In the genomic region with DNA sequence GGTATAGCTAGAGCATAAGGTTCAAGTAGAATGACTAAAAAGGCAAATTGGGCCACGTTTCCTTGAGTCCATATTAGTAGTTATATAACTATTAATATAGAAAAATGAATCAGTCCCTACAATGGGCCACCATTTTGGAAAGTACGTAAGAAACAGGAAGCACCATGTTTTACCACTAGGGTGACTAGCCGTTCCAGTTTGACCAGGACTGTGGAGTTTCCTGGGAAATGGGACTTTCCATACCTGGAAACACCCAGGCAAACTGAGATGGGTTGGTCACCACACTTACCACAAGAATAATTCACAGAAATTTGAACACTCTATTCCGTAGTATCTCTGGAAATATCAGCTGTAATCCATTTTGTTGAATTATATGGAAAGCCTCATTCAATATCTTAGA, we compare ENCODE assay signal across 19 cellular contexts. TPM values are rescaled to one million over a fixed set of nuclear protein-coding genes. Genes with fewer than 3 reads are reported as not detected.
DNase-seq lines count a peak whose midpoint lies in the region; ATAC-seq and TF ChIP-seq lines count a peak whose summit lies in the region.
"Had no signal": no experiment of that assay in that cellular context is flagged by ENCODE, and none has a peak within 500 bp of the region (broad histone marks: within the 10 kb centered on the region; RNA-seq: fewer than 3 reads in every experiment).

No MANE protein-coding gene starts in this region.

- H3K9me3 Mint-ChIP-seq in natural killer cell treated with Interleukin-12 subunit alpha and Interleukin-12 subunit beta and Interleukin-15 and Interleukin-18, amount 100 ng/mL, for 72 hours: no peaks in the 10 kb centered on the region
- no peaks in the 10 kb centered on the region for H3K9me3 Mint-ChIP-seq in natural killer cell
- H3K9me3 Mint-ChIP-seq in endothelial cell (ENCODE audit: unreplicated experiment): no peaks in the 10 kb centered on the region

- H3K4me2 ChIP-seq in smooth muscle cell: no peak overlapping the region
- H3K4me2 ChIP-seq: PC-9 had no signal

- intact Hi-C loops in natural killer cell (cut with micrococcal nuclease): loop anchor here (10.0 kb wide), 1 partner anchor 559 kb away; a partner anchor contains a TSS
- intact Hi-C loops in posterior vena cava (cut with DNase I): loop anchor here in 1 of 2 donors (10.0 kb wide), 1 partner anchor 119 kb away; no protein-coding TSS in a partner anchor

- H3K9me3 ChIP-seq in smooth muscle cell (replicated peaks; ENCODE audit: low read depth): no peaks in the 10 kb centered on the region
- H3K9me3 ChIP-seq: Caco-2, stomach, uterus had no signal

- H3K9ac ChIP-seq in smooth muscle cell (ENCODE audit: low read depth): no peak overlapping the region

- H3F3A ChIP-seq in smooth muscle cell (ENCODE audit: low read depth): no peaks in the 10 kb centered on the region

- peaks cover 17% of the 10 kb centered on the region for H3K79me2 ChIP-seq in smooth muscle cell (ENCODE audit: low read depth)

- no peak overlapping the region for H3K27ac ChIP-seq in smooth muscle cell (ENCODE audit: low read depth)
- H3K27ac ChIP-seq: PC-9, uterus, WERI-Rb-1 had no signal

- ATAC-seq in natural killer cell treated with Interleukin-12 subunit alpha and Interleukin-12 subunit beta and Interleukin-15 and Interleukin-18, amount 100 ng/mL, for 72 hours: no peak
- ATAC-seq in natural killer cell: no peak
- ATAC-seq: left colon had no signal

- no peaks in the 10 kb centered on the region for H3K27me3 ChIP-seq in smooth muscle cell (ENCODE audit: low read depth)
- H3K27me3 ChIP-seq: stomach, uterus had no signal

- WGBS in smooth muscle cell (ENCODE audit: low lambda C conversion rate): 79% methylated on average over 4 of the region's 4 CpGs

- H3K27me3 Mint-ChIP-seq in natural killer cell treated with Interleukin-12 subunit alpha and Interleukin-12 subunit beta and Interleukin-15 and Interleukin-18, amount 100 ng/mL, for 72 hours: no peaks in the 10 kb centered on the region
- H3K27me3 Mint-ChIP-seq in natural killer cell (ENCODE audit: low read depth in 2 of 2) (peaks cover 6 to 10% of the 10 kb centered on the region in 2 donors), endothelial cell (ENCODE audit: unreplicated experiment) (peaks cover 8% of the 10 kb centered on the region)

- peak overlapping the region; percentile 44 for H3K4me3 Mint-ChIP-seq in natural killer cell treated with Interleukin-12 subunit alpha and Interleukin-12 subunit beta and Interleukin-15 and Interleukin-18, amount 100 ng/mL, for 72 hours
- H3K4me3 Mint-ChIP-seq in natural killer cell (no peak overlapping the region), endothelial cell (ENCODE audit: unreplicated experiment) (no peak overlapping the region)

- no peaks in the 10 kb centered on the region for H4K20me1 ChIP-seq in smooth muscle cell (ENCODE audit: low read depth)

- H3K4me1 ChIP-seq in smooth muscle cell (ENCODE audit: low read depth): peaks cover 16% of the 10 kb centered on the region

- H3K27ac Mint-ChIP-seq in natural killer cell treated with Interleukin-12 subunit alpha and Interleukin-12 subunit beta and Interleukin-15 and Interleukin-18, amount 100 ng/mL, for 72 hours: peak overlapping the region in 1 of 2 donors; percentile 98
- no peak overlapping the region for H3K27ac Mint-ChIP-seq in natural killer cell
- H3K27ac Mint-ChIP-seq in endothelial cell (ENCODE audit: unreplicated experiment): no peak overlapping the region

- DNase-seq in natural killer cell treated with Interleukin-12 subunit alpha and Interleukin-12 subunit beta and Interleukin-15 and Interleukin-18, amount 100 ng/mL, for 72 hours (ENCODE audit: low spot score): no peak
- DNase-seq in natural killer cell (no peak), OCI-M1 (lab: John Stamatoyannopoulos, UW) (peak; percentile 36), endothelial cell (ENCODE audit: low spot score) (no peak), smooth muscle cell (lab: John Stamatoyannopoulos, UW; ENCODE audit: unreplicated experiment) (no peak), dedifferentiated amniotic fluid mesenchymal stem cell (ENCODE audit: extremely low spot score) (no peak), superior temporal gyrus (ENCODE audit: extremely low spot score) (no peak), posterior vena cava (ENCODE audit: low spot score) (no peak)
- DNase-seq: activated naive CD4-positive, alpha-beta T cell treated with Interleukin-2 at 50 U/mL for 16 hours; hippocampal formation; left colon; NCI-H2029; NCI-H526; PC-9; stimulated activated CD4-positive, alpha-beta T cell treated with anti-CD3 and anti-CD28 coated beads, Interleukin-12 subunit alpha, Interleukin-12 subunit beta, amount 100 ng/mL, for 4 hours; stomach; uterus; WERI-Rb-1 had no signal

- no peaks in the 10 kb centered on the region for H3K36me3 ChIP-seq in smooth muscle cell (ENCODE audit: low read depth)
- H3K36me3 ChIP-seq: uterus had no signal

- TF ChIP-seq CTCF in natural killer cell (IDR thresholded peaks at IDR 0.05): no peak
- TF ChIP-seq CTCF in endothelial cell (IDR thresholded peaks at IDR 0.05; ENCODE audit: unreplicated experiment): peak; percentile 25
- TF ChIP-seq CTCF in smooth muscle cell (IDR thresholded peaks at IDR 0.05; ENCODE audit: borderline replicate concordance, insufficient read depth, poor library complexity, severe bottlenecking): no peak

- H3K36me3 Mint-ChIP-seq in natural killer cell treated with Interleukin-12 subunit alpha and Interleukin-12 subunit beta and Interleukin-15 and Interleukin-18, amount 100 ng/mL, for 72 hours: peaks cover 20% of the 10 kb centered on the region
- H3K36me3 Mint-ChIP-seq in natural killer cell (peaks cover 7% of the 10 kb centered on the region), endothelial cell (ENCODE audit: low read depth, unreplicated experiment) (no peaks in the 10 kb centered on the region)

- H2AFZ ChIP-seq in smooth muscle cell (ENCODE audit: low read depth): peak overlapping the region; percentile 13
- H2AFZ ChIP-seq: PC-9 had no signal

- H3K4me1 Mint-ChIP-seq in natural killer cell treated with Interleukin-12 subunit alpha and Interleukin-12 subunit beta and Interleukin-15 and Interleukin-18, amount 100 ng/mL, for 72 hours (ENCODE audit: low read depth in 2 of 2): peaks cover 28 to 35% of the 10 kb centered on the region in 2 donors
- peaks cover 22 to 24% of the 10 kb centered on the region in 2 donors for H3K4me1 Mint-ChIP-seq in natural killer cell
- peaks cover 15% of the 10 kb centered on the region for H3K4me1 Mint-ChIP-seq in endothelial cell (ENCODE audit: unreplicated experiment)

- H3K4me3 ChIP-seq in smooth muscle cell: no peak overlapping the region
- H3K4me3 ChIP-seq: PC-9, stomach, uterus had no signal

RNA-seq across cellular contexts. Expression of a gene that starts 2.1 kb away (rescaled TPM):
- total RNA-seq in natural killer cell treated with Interleukin-12 subunit alpha and Interleukin-12 subunit beta and Interleukin-15 and Interleukin-18, amount 100 ng/mL, for 72 hours: 10 to 100 TPM; 84.0 to 94.4 TPM
- total RNA-seq in natural killer cell (10 to 100 TPM; 13.0 to 16.3 (median 13.1) TPM), endothelial cell (ENCODE audit: unreplicated experiment) (23.8 TPM), smooth muscle cell (24.0 and 40.1 TPM in 2 replicates), posterior vena cava (10 to 100 TPM; 19.3 to 21.2 TPM)
- 62.2 and 68.4 TPM in 2 replicates for polyA plus RNA-seq in smooth muscle cell

RNA-seq across cellular contexts. Expression of a gene that starts 58.3 kb away (rescaled TPM):
- 10 to 100 TPM; 10.7 to 30.3 TPM for total RNA-seq in natural killer cell treated with Interleukin-12 subunit alpha and Interleukin-12 subunit beta and Interleukin-15 and Interleukin-18, amount 100 ng/mL, for 72 hours
- total RNA-seq in natural killer cell: 1 to 10 TPM; 2.0 to 2.6 (median 2.4) TPM
- total RNA-seq in endothelial cell (ENCODE audit: unreplicated experiment): 11.4 TPM
- total RNA-seq in smooth muscle cell: 0.85 and 1.2 TPM in 2 replicates
- 0.24 and 0.30 TPM in 2 replicates for polyA plus RNA-seq in smooth muscle cell
- under 1 TPM; 0.10 to 0.19 TPM for total RNA-seq in posterior vena cava
